21 cellular contexts compared by ENCODE assay signal in genomic region chr2:58803192-58803591, GRCh38.
"Had no signal": no experiment of that assay in that cellular context is flagged by ENCODE, and none has a peak within 500 bp of the region (broad histone marks: within the 10 kb centered on the region; RNA-seq: fewer than 3 reads in every experiment).

No MANE protein-coding gene starts in this region.

- H3K36me3 ChIP-seq: cardiac muscle cell, esophagus squamous epithelium, ovary, suprapubic skin, transverse colon, vagina, WERI-Rb-1 had no signal

- H3K27me3 ChIP-seq: cardiac muscle cell, ovary, suprapubic skin, transverse colon, vagina had no signal

- H3K27ac ChIP-seq: cardiac muscle cell, esophagus squamous epithelium, ovary, psoas muscle, suprapubic skin, transverse colon, vagina, WERI-Rb-1 had no signal

- H3K4me3 ChIP-seq: cardiac muscle cell, esophagus squamous epithelium, ovary, psoas muscle, suprapubic skin, transverse colon, vagina had no signal

- ATAC-seq: activated naive CD4-positive, alpha-beta T cell treated with anti-CD3 and anti-CD28 coated beads, Interleukin-2, amount 50 U/mL, for 72 hours; effector memory CD8-positive, alpha-beta T cell; naive thymus-derived CD8-positive, alpha-beta T cell; psoas muscle; right cardiac atrium; stimulated activated naive CD8-positive, alpha-beta T cell treated with anti-CD3 and anti-CD28 coated beads, Interleukin-15, amount 100 ng/mL, for 72 hours had no signal

- H3K4me1 ChIP-seq: esophagus squamous epithelium, psoas muscle, suprapubic skin, transverse colon, vagina had no signal

- DNase-seq: activated CD4-positive, alpha-beta T cell treated with anti-CD3 and anti-CD28 coated beads for 1 hour; activated CD4-positive, alpha-beta T cell treated with anti-CD3 and anti-CD28 coated beads, Interleukin-2, amount 50 U/mL, for 4 hours; activated gamma-delta T cell treated with Interleukin-2 at 50 U/mL for 16 hours; activated T-cell treated with anti-CD3 and anti-CD28 coated beads for 4 hours; amniotic stem cell; effector memory CD8-positive, alpha-beta T cell; esophagus squamous epithelium; mesendoderm; naive thymus-derived CD8-positive, alpha-beta T cell; ovary; psoas muscle; right cardiac atrium; small intestine; stimulated activated CD4-positive, alpha-beta T cell treated with anti-CD3 and anti-CD28 coated beads, Interleukin-4, amount 100 ng/mL, for 1 hour; stimulated activated naive CD8-positive, alpha-beta T cell treated with anti-CD3 and anti-CD28 coated beads, Interleukin-15, amount 100 ng/mL, for 72 hours; transverse colon; WERI-Rb-1 had no signal

- H3K9me3 ChIP-seq: esophagus squamous epithelium, ovary, psoas muscle, suprapubic skin, transverse colon, vagina had no signal
